Comparison of ENCODE assay signal across 11 cellular contexts in the genomic region with DNA sequence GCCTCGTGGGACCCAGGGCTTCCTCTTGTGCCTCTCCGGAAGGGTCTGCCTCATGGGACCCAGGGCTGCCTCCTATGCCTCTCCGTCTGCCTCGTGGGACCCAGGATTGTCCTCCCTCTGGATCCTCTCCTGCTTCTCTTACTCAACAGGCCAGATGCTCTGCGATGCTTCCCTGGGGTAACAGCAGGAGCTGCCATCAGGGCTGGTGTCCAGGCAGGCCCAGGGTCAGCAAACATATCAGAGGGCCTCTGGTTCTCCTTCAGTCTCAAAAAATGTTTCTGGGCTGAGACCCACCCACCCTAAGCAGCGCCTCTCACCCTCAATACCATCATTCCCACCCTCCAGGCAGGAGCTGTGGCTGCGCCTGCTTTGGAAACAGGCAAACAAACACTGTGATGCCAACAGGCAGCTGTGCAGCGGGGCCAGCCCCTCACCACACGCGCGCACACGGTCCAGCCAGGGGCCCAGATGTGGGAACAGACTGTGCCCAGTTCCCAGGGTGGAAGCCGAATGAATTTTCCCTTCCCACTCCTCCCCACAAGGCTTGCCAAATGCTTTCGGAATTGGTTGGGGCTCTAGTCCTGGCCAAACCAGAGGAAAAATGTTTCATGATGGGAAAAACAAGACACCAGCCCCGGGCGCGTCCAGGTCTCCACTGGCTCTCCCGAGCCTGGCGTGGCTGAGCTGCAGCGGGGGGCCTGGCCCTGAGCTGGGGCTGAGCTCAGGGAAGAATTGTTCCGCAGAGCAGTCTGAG. TPM values are rescaled to one million over a fixed set of nuclear protein-coding genes. Genes with fewer than 3 reads are reported as not detected.
DNase-seq lines count a peak whose midpoint lies in the region; ATAC-seq and TF ChIP-seq lines count a peak whose summit lies in the region.
"Had no signal": no experiment of that assay in that cellular context is flagged by ENCODE, and none has a peak within 500 bp of the region (broad histone marks: within the 10 kb centered on the region; RNA-seq: fewer than 3 reads in every experiment).

No MANE protein-coding gene starts in this region.

- TF ChIP-seq POLR2A in gastroesophageal sphincter (IDR thresholded peaks at IDR 0.05) (peak in 1 of 2 donors; percentile 17), tibial nerve (IDR thresholded peaks at IDR 0.05) (no peak)

- no peak overlapping the region for H3K4me3 ChIP-seq in adipocyte (ENCODE audit: low read length)
- no peak overlapping the region for H3K4me3 ChIP-seq in gastroesophageal sphincter
- H3K4me3 ChIP-seq in tibial nerve, result no peak overlapping the region

- H3K9me3 ChIP-seq in adipocyte (ENCODE audit: control insufficient read depth, low read length) (no peaks in the 10 kb centered on the region), gastroesophageal sphincter (no peaks in the 10 kb centered on the region), tibial nerve (no peaks in the 10 kb centered on the region)

- no peak for DNase-seq in adipocyte (ENCODE audit: low read depth)
- no peak for DNase-seq in omental fat pad (ENCODE audit: low spot score)
- DNase-seq in tibial nerve (ENCODE audit: low spot score in 2 of 2), result peak; percentile 57 to 61
- DNase-seq in NCI-H1048 (lab: John Stamatoyannopoulos, UW), result no peak
- DNase-seq: activated CD4-positive, alpha-beta T cell treated with anti-CD3 and anti-CD28 coated beads for 36 hours; naive B cell; NCI-H2107 had no signal

- ATAC-seq in gastroesophageal sphincter, result peak; percentile 77
- ATAC-seq in omental fat pad (ENCODE audit: low FRiP score), result peak; percentile 10
- ATAC-seq in GM19395 (IDR thresholded peaks at IDR 0.05; ENCODE audit: unreplicated experiment), result no peak
- no peak for ATAC-seq in GM21526 (IDR thresholded peaks at IDR 0.05; ENCODE audit: low FRiP score, unreplicated experiment)
- ATAC-seq: activated CD4-positive, alpha-beta T cell treated with anti-CD3 and anti-CD28 coated beads for 36 hours; stimulated activated memory B cell treated with anti-CD40 and anti-IgM and Interleukin-4, amounts not matched to agents 10 μg/mL and 1 μg/mL and 100 μg/mL, for 72 hours had no signal

- peaks cover 31% of the 10 kb centered on the region for H3K36me3 ChIP-seq in adipocyte (ENCODE audit: control insufficient read depth, insufficient read depth, low read length, severe bottlenecking)
- peaks cover 0 to 90% of the 10 kb centered on the region in 2 donors for H3K36me3 ChIP-seq in gastroesophageal sphincter
- peaks cover 0 to 72% (median 9%) of the 10 kb centered on the region in 3 donors for H3K36me3 ChIP-seq in tibial nerve

- no peak for TF ChIP-seq EP300 in gastroesophageal sphincter (IDR thresholded peaks at IDR 0.05)
- peak in 1 of 2 donors; percentile 84 for TF ChIP-seq EP300 in tibial nerve (IDR thresholded peaks at IDR 0.05)

- H3K27me3 ChIP-seq in adipocyte (replicated peaks; ENCODE audit: control insufficient read depth, insufficient read depth, low read length) (no peaks in the 10 kb centered on the region), gastroesophageal sphincter (no peaks in the 10 kb centered on the region), tibial nerve (no peaks in the 10 kb centered on the region)

- peak overlapping the region; percentile 67 for H3K9ac ChIP-seq in adipocyte (ENCODE audit: low read length)

- H3K4me1 ChIP-seq in adipocyte (ENCODE audit: control insufficient read depth, insufficient read depth, low read length), result peaks cover 36% of the 10 kb centered on the region
- peaks cover 4 to 92% (median 57%) of the 10 kb centered on the region in 3 donors for H3K4me1 ChIP-seq in gastroesophageal sphincter
- peaks cover 4 to 74% (median 27%) of the 10 kb centered on the region in 4 donors for H3K4me1 ChIP-seq in tibial nerve

- H3K27ac ChIP-seq in gastroesophageal sphincter (peak overlapping the region; percentile 51 to 84 (median 82)), tibial nerve (peak overlapping the region; percentile 58 to 89 (median 71))

- TF ChIP-seq CTCF in gastroesophageal sphincter (IDR thresholded peaks at IDR 0.05) (no peak), omental fat pad (IDR thresholded peaks at IDR 0.05) (no peak), tibial nerve (IDR thresholded peaks at IDR 0.05) (no peak)

- no CpG with 5 or more reads among the region's 21 CpGs for WGBS in gastroesophageal sphincter (ENCODE audit: low coverage in 1 of 2), 2 donors
- 68 to 85% methylated on average over 19 to 21 of the region's 21 CpGs for WGBS in tibial nerve, 2 donors

RNA-seq across cellular contexts. Expression of a gene that starts 11.3 kb away (rescaled TPM):
- total RNA-seq in gastroesophageal sphincter (10 to 100 TPM; 13.7 to 20.9 (median 16.0) TPM), omental fat pad (10 to 100 TPM; 10.9 to 18.3 (median 13.4) TPM), tibial nerve (10 to 100 TPM; 11.1 to 18.4 (median 14.7) TPM)

RNA-seq across cellular contexts. Expression of a gene that starts 28.6 kb away (rescaled TPM):
- 100 to 1,000 TPM in 1 of 4 donors, 10 to 100 TPM in 3; 39.6 to 103 (median 59.1) TPM for total RNA-seq in gastroesophageal sphincter
- 10 to 100 TPM in 3 of 4 donors, 1 to 10 TPM in 1; 6.8 to 16.6 (median 11.1) TPM for total RNA-seq in omental fat pad
- 10 to 100 TPM in 3 of 4 donors, 1 to 10 TPM in 1; 6.6 to 28.4 (median 14.7) TPM for total RNA-seq in tibial nerve

Comparison
In these comparisons a context has a peak if more than half of its experiments do, and no peak if none do; other contexts are left out.
1. DNase-seq: peak in tibial nerve (2 of 2); none in adipocyte (single experiment), omental fat pad (single experiment) and NCI-H1048 (single experiment).
2. ATAC-seq: peak in gastroesophageal sphincter (single experiment) and omental fat pad (single experiment); none in GM19395 (single experiment) and GM21526 (single experiment).